Comparison of ENCODE assay signal across 8 cellular contexts in the genomic region with DNA sequence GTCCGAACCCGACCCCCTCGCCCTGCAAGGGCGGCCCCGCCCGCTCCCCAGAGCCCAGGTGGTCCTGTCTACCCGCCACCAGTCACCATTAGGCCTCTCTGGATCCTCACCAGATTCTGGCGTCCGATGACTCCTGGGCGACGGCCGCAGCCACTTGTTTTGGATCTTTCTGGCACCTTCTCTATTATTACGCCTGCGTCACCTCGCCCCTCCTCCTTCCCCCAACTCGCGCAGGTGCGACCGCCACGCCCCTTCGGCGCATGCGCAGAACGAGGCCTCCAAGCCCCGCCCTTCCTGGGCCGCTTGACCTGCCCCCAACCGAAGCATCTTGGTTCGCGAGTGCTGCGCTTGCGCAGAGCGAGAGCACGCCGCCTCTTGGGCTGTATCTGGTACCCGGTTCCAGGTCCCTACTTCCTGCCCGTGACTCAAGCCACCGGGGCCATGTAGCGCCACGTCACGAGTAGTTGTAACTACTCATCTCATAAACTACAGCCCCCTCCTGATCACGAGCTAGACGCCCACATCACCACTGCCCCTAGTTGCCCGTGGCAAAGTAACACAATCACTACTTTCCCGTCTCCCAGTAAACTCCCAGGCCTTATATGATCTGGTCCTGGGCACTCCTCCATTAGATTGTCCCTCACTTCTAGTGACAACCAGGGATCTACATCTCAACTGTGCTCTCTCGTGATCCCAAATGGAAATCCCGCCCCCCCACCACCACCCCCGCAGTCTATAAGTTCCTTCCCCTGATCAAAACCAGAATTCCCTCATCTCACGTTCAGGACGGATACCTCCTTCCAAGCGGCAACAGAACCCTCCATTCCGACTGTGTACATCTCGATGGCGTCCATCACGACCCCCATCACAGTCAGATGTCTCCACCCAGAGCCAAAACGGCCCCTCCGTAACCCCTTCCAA. TPM values are rescaled to one million over a fixed set of nuclear protein-coding genes. Genes with fewer than 3 reads are reported as not detected.
DNase-seq lines count a peak whose midpoint lies in the region; TF ChIP-seq lines count a peak whose summit lies in the region.

A gene with protein sequence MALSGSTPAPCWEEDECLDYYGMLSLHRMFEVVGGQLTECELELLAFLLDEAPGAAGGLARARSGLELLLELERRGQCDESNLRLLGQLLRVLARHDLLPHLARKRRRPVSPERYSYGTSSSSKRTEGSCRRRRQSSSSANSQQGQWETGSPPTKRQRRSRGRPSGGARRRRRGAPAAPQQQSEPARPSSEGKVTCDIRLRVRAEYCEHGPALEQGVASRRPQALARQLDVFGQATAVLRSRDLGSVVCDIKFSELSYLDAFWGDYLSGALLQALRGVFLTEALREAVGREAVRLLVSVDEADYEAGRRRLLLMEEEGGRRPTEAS (minus strand): TSS at position 156 of the 921 bp plus-strand sequence. CDS start 670 bp downstream, outside the sequence.

- no peak within 1 kb of the TSS for H3K23ac ChIP-seq in H9 (ENCODE audit: insufficient read length, low read depth, low read length)

- peaks cover 23 to 39% (median 37%) of the 10 kb centered on the region in 3 experiments for H3K36me3 Mint-ChIP-seq in H9 (ENCODE audit: insufficient read depth in 1 of 3, low read depth in 3 of 3)

- TF ChIP-seq EP300 in neural cell (conservative IDR thresholded peaks at IDR 0.05; ENCODE audit: poor library complexity, severe bottlenecking), result peak; percentile 35
- TF ChIP-seq EP300 in stomach (IDR thresholded peaks at IDR 0.05), result no peak

- peaks cover 7% of the 10 kb centered on the region for H3F3A ChIP-seq in neural cell (ENCODE audit: insufficient read depth, low read length, poor library complexity, severe bottlenecking)

- peak within 1 kb of the TSS; percentile 84 for H3K4me3 ChIP-seq in MG63
- peak within 1 kb of the TSS; percentile 90 for H3K4me3 ChIP-seq in fibroblast of the aortic adventitia (ENCODE audit: low read depth, low read length)
- peak within 1 kb of the TSS; percentile 97 for H3K4me3 ChIP-seq in neural cell (ENCODE audit: low read length)
- peak within 1 kb of the TSS; percentile 71 to 94 (median 84) for H3K4me3 ChIP-seq in stomach

- H3K23me2 ChIP-seq in H9 (ENCODE audit: insufficient read length, low read depth, low read length, poor library complexity, severe bottlenecking), result peaks cover 13% of the 10 kb centered on the region

- DNase-seq in EL (peak; percentile 99), H9 (peak; percentile 97), MG63 (peak; percentile 99), SHP77 treated with DMSO at 0.1 percent for 48 hours (lab: John Stamatoyannopoulos, UW) (peak; percentile 82), fibroblast of the aortic adventitia (ENCODE audit: low read depth) (peak; percentile 97), stomach (peak; percentile 99)
- DNase-seq in activated effector memory CD4-positive, alpha-beta T cell treated with anti-CD3 and anti-CD28 coated beads, Interleukin-2, amount 50 U/mL, for 16 hours, result peak; percentile 100

- H3K79me2 ChIP-seq in H9 (ENCODE audit: insufficient read depth, low read length), result peaks cover 13% of the 10 kb centered on the region; the same call in 1 of the 2 replicates
- H3K79me2 ChIP-seq in neural cell (replicated peaks; ENCODE audit: insufficient read depth, low read length), result peaks cover 41% of the 10 kb centered on the region

- TF ChIP-seq POLR2A in stomach (IDR thresholded peaks at IDR 0.05), result peak in 2 of 4 donors; percentile 78 to 82

- no peaks in the 10 kb centered on the region for H3K9me3 ChIP-seq in H9 (ENCODE audit: control insufficient read depth, low read depth, low read length)
- no peaks in the 10 kb centered on the region for H3K9me3 ChIP-seq in MG63
- H3K9me3 ChIP-seq in neural cell (ENCODE audit: low read length), result no peaks in the 10 kb centered on the region
- H3K9me3 ChIP-seq in stomach, result no peaks in the 10 kb centered on the region

- H4K91ac ChIP-seq in H9 (ENCODE audit: insufficient read length, low read depth, low read length), result no peak within 1 kb of the TSS

- no peak within 1 kb of the TSS for H2BK120ac ChIP-seq in H9 (ENCODE audit: low read depth, low read length, poor library complexity, severe bottlenecking)

- no peaks in the 10 kb centered on the region for H3K27me3 ChIP-seq in H9 (ENCODE audit: insufficient read depth, low read length)
- no peaks in the 10 kb centered on the region for H3K27me3 ChIP-seq in MG63
- H3K27me3 ChIP-seq in neural cell (ENCODE audit: insufficient read depth, low read depth, low read length), result no peaks in the 10 kb centered on the region
- H3K27me3 ChIP-seq in stomach, result no peaks in the 10 kb centered on the region

- H2AFZ ChIP-seq in H9 (ENCODE audit: low read length) (no peak within 1 kb of the TSS), neural cell (ENCODE audit: low read depth, low read length) (peak within 1 kb of the TSS; percentile 89)

- H3K79me1 ChIP-seq in H9 (ENCODE audit: insufficient read depth, low read depth, low read length, poor library complexity, severe bottlenecking), result peaks cover 13% of the 10 kb centered on the region

- H3K4me1 Mint-ChIP-seq in H9, result peaks cover 31 to 44% of the 10 kb centered on the region in 2 experiments

- no peak within 1 kb of the TSS for H4K8ac ChIP-seq in H9 (replicated peaks; ENCODE audit: insufficient read length, low read depth, low read length)

- H2BK15ac ChIP-seq in H9 (ENCODE audit: low read depth, low read length), result no peak within 1 kb of the TSS

- no peak within 1 kb of the TSS for H3K56ac ChIP-seq in H9 (ENCODE audit: insufficient read length, low read depth, low read length)

- H4K5ac ChIP-seq in H9 (ENCODE audit: insufficient read length, low read depth, low read length), result no peak within 1 kb of the TSS

- no peak within 1 kb of the TSS for H2AK5ac ChIP-seq in H9 (ENCODE audit: insufficient read length, low read length)

- no peak within 1 kb of the TSS for H2BK20ac ChIP-seq in H9 (ENCODE audit: low read depth, low read length, poor library complexity, severe bottlenecking)

- H3K27ac Mint-ChIP-seq in H9, result peak within 1 kb of the TSS; percentile 93 to 98 (median 94)

- TF ChIP-seq CTCF in H9 (conservative IDR thresholded peaks at IDR 0.05), result no peak
- TF ChIP-seq CTCF in fibroblast of the aortic adventitia (IDR thresholded peaks at IDR 0.05; ENCODE audit: insufficient read depth, low read length), result no peak
- TF ChIP-seq CTCF in neural cell (IDR thresholded peaks at IDR 0.05; ENCODE audit: poor library complexity, severe bottlenecking), result peak; percentile 39
- peak in 1 of 7 experiments; percentile 25 for TF ChIP-seq CTCF in stomach (IDR thresholded peaks at IDR 0.05)

- H3K9me3 Mint-ChIP-seq in H9, result no peaks in the 10 kb centered on the region; a peak in 1 of 5 replicates

- no peaks in the 10 kb centered on the region; the same call in none of the 2 replicates for H3K27me3 Mint-ChIP-seq in H9 (ENCODE audit: low read depth)

- H3T11ph ChIP-seq in H9 (ENCODE audit: low read length), result no peak within 1 kb of the TSS

- peak within 1 kb of the TSS; percentile 27 for H3K9ac ChIP-seq in H9 (ENCODE audit: extremely low read depth, insufficient read length, low read length)
- peak within 1 kb of the TSS; percentile 90 for H3K9ac ChIP-seq in neural cell (ENCODE audit: low read length)

- intact Hi-C loops in stomach (cut with DNase I; ENCODE audit: low total_unique reads), result no loop called here

- H3K4me2 ChIP-seq in H9 (ENCODE audit: insufficient read depth, insufficient read length, low read length), result peak within 1 kb of the TSS; percentile 79
- H3K4me2 ChIP-seq in neural cell (ENCODE audit: low read length), result peak within 1 kb of the TSS; percentile 91

- H3K36me3 ChIP-seq in MG63 (peaks cover 40% of the 10 kb centered on the region), neural cell (ENCODE audit: insufficient read depth, low read length) (no peaks in the 10 kb centered on the region), stomach (peaks cover 11 to 28% (median 26%) of the 10 kb centered on the region in 4 donors)

- H3K14ac ChIP-seq in H9 (ENCODE audit: insufficient read depth, low read length), result peak within 1 kb of the TSS; percentile 77

- H3K27ac ChIP-seq in H9 (ENCODE audit: insufficient read length, low read depth, low read length) (no peak within 1 kb of the TSS), neural cell (ENCODE audit: low read length) (peak within 1 kb of the TSS; percentile 77), stomach (peak within 1 kb of the TSS; percentile 89 to 98 (median 94))

- H3K4ac ChIP-seq in H9 (ENCODE audit: low read depth, low read length), result no peak within 1 kb of the TSS

- H3K9me2 ChIP-seq in neural cell (ENCODE audit: insufficient read depth, low read length), result no peaks in the 10 kb centered on the region

- H2BK5ac ChIP-seq in H9 (ENCODE audit: insufficient read length, low read length), result no peak within 1 kb of the TSS

- no peaks in the 10 kb centered on the region for H3K4me1 ChIP-seq in H9 (ENCODE audit: insufficient read depth, low read length)
- H3K4me1 ChIP-seq in stomach, result peaks cover 40 to 87% (median 68%) of the 10 kb centered on the region in 4 donors

- H4K20me1 ChIP-seq in H9 (ENCODE audit: control insufficient read depth, insufficient read depth, insufficient read length) (no peaks in the 10 kb centered on the region), neural cell (ENCODE audit: insufficient read depth) (peaks cover 8% of the 10 kb centered on the region)

- H2BK12ac ChIP-seq in H9 (ENCODE audit: insufficient read length, low read depth, low read length), result no peak within 1 kb of the TSS

- no CpG with 5 or more reads among the region's 56 CpGs for WGBS in H9 (ENCODE audit: extremely low coverage, insufficient read length, low lambda C conversion rate)
- 17 to 18% (median 17%) methylated on average over 52 to 56 of the region's 56 CpGs for WGBS in stomach, 5 donors

- peak within 1 kb of the TSS; percentile 92 to 99 for H3K4me3 Mint-ChIP-seq in H9

- peak within 1 kb of the TSS; percentile 55 for H3K18ac ChIP-seq in H9 (ENCODE audit: insufficient read length, low read depth, low read length)

- peak; percentile 27 for TF ChIP-seq RAD21 in neural cell (conservative IDR thresholded peaks at IDR 0.05)

TF ChIP-seq in neural cell, 6 proteins besides CTCF, POLR2A, EP300 and RAD21 (continues in another document):
- peak; percentile 74 for TF ChIP-seq POLR2AphosphoS5 (IDR thresholded peaks at IDR 0.05)

RNA-seq across cellular contexts. Expression of the gene that starts here (rescaled TPM):
- 32.3 and 33.2 TPM in 2 replicates for total RNA-seq in H9 (2021)
- 26.3 and 42.9 TPM in 2 replicates for total RNA-seq in MG63 (2014; rRNA removed; shearing (Covaris generic); ENCODE audit: low replicate concordance)
- total RNA-seq in fibroblast of the aortic adventitia (ENCODE audit: low replicate concordance), result 11.1 and 13.5 TPM in 2 replicates
- polyA plus RNA-seq in neural cell, result 69.9 and 72.8 TPM in 2 replicates
- 45.7 and 51.6 TPM in 2 replicates for polyA minus RNA-seq in neural cell
- total RNA-seq in stomach, result 100 to 1,000 TPM in 1 of 5 donors, 10 to 100 TPM in 4; 16.7 to 195 (median 43.8) TPM
- polyA plus RNA-seq in stomach, result 10 to 100 TPM; 20.8 to 35.9 (median 22.0) TPM
